Comparison of ENCODE assay signal across 8 cellular contexts in genomic region chr6:31702421-31702818, GRCh38.
DNase-seq lines count a peak whose midpoint lies in the region; TF ChIP-seq lines count a peak whose summit lies in the region.

No MANE protein-coding gene starts in this region.

- H3K9ac ChIP-seq in HUES48 (ENCODE audit: low read depth, low read length) (peak overlapping the region; percentile 75), adipocyte (ENCODE audit: low read length) (peak overlapping the region; percentile 95)

- H3K4me1 ChIP-seq in HUES48 (ENCODE audit: control insufficient read depth, insufficient read depth, low read length), result 0 out of 2 replicates have a peak, but pooled peaks cover 7% of the 10 kb centered on the region
- peaks cover 16% of the 10 kb centered on the region for H3K4me1 ChIP-seq in adipocyte (ENCODE audit: control insufficient read depth, insufficient read depth, low read length)

- H3K27ac ChIP-seq in HUES48 (ENCODE audit: low read depth, low read length), result peak overlapping the region; percentile 93

- H3K27me3 ChIP-seq in HUES48 (ENCODE audit: control insufficient read depth, insufficient read depth, low read length), result no peaks in the 10 kb centered on the region
- no peaks in the 10 kb centered on the region for H3K27me3 ChIP-seq in adipocyte (replicated peaks; ENCODE audit: control insufficient read depth, insufficient read depth, low read length)

- H3K36me3 ChIP-seq in HUES48 (ENCODE audit: control insufficient read depth, insufficient read depth, low read length) (peaks cover 17% of the 10 kb centered on the region; the same call in 1 of the 2 replicates), adipocyte (ENCODE audit: control insufficient read depth, insufficient read depth, low read length, severe bottlenecking) (peaks cover 6% of the 10 kb centered on the region)

- no peaks in the 10 kb centered on the region for H3K9me3 ChIP-seq in HUES48 (ENCODE audit: control insufficient read depth, insufficient read depth, low read length)
- no peaks in the 10 kb centered on the region for H3K9me3 ChIP-seq in adipocyte (ENCODE audit: control insufficient read depth, low read length)
- no peaks in the 10 kb centered on the region for H3K9me3 ChIP-seq in iPS-18c (ENCODE audit: control insufficient read depth, insufficient read depth, low read length)

- no peak for DNase-seq in AG10803 (ENCODE audit: low read depth)
- peak; percentile 62 for DNase-seq in adipocyte (ENCODE audit: low read depth)
- peak; percentile 44 for DNase-seq in stimulated activated CD4-positive, alpha-beta T cell treated with anti-CD3 and anti-CD28 coated beads, Interleukin-1b, Interleukin-23, amount 100 ng/mL, for 48 hours
- no peak for DNase-seq in medulla oblongata (ENCODE audit: extremely low spot score)
- DNase-seq in hippocampal formation (lab: John Stamatoyannopoulos, UW), result no peak
- no peak for DNase-seq in SKM-1 (lab: John Stamatoyannopoulos, UW; ENCODE audit: unreplicated experiment)

- no peak for TF ChIP-seq CTCF in AG10803 (conservative IDR thresholded peaks at IDR 0.05; ENCODE audit: low read length)

- H3K4me3 ChIP-seq in AG10803 (ENCODE audit: low read length) (peak overlapping the region; percentile 93), HUES48 (ENCODE audit: low read depth, low read length) (peak overlapping the region; percentile 89), adipocyte (ENCODE audit: low read length) (peak overlapping the region; percentile 88), iPS-18c (ENCODE audit: insufficient read depth, low read depth, low read length) (peak overlapping the region; percentile 92)

Comparison
In these comparisons a context has a peak if more than half of its experiments do, and no peak if none do; other contexts are left out.
1. DNase-seq: peak in adipocyte (single experiment) and stimulated activated CD4-positive, alpha-beta T cell treated with anti-CD3 and anti-CD28 coated beads, Interleukin-1b, Interleukin-23, amount 100 ng/mL, for 48 hours (single experiment); none in AG10803 (single experiment), medulla oblongata (single experiment), hippocampal formation (0 of 2) and SKM-1 (single experiment).
2. Peak in every context shown above with its lines, with median percentiles within 50 percentile points of each other: H3K4me3 ChIP-seq.